In genomic region chr6:160933256-160933655, GRCh38 we compare ENCODE assay signal across 15 cellular contexts. TPM values are rescaled to one million over a fixed set of nuclear protein-coding genes. Genes with fewer than 3 reads are reported as not detected.
DNase-seq lines count a peak whose midpoint lies in the region; ATAC-seq and TF ChIP-seq lines count a peak whose summit lies in the region.
"Had no signal": no experiment of that assay in that cellular context is flagged by ENCODE, and none has a peak within 500 bp of the region (broad histone marks: within the 10 kb centered on the region; RNA-seq: fewer than 3 reads in every experiment).

No MANE protein-coding gene starts in this region.

- H3K27ac ChIP-seq in trophoblast cell (ENCODE audit: low read depth, low read length) (no peak overlapping the region), MM.1S (ENCODE audit: low read length) (no peak overlapping the region)
- H3K27ac ChIP-seq: coronary artery, esophagus muscularis mucosa, lower lobe of right lung had no signal

- no peak overlapping the region for H2AFZ ChIP-seq in trophoblast cell (ENCODE audit: insufficient read depth, low read length, poor library complexity)
- H2AFZ ChIP-seq in MM.1S (ENCODE audit: low read length) = no peak overlapping the region

- no peak overlapping the region for H4K8ac ChIP-seq in trophoblast cell (ENCODE audit: low read depth, low read length)

- no peak overlapping the region for H2AK5ac ChIP-seq in trophoblast cell (ENCODE audit: low read length)

- peak; percentile 12 for TF ChIP-seq CTCF in fibroblast of pulmonary artery (IDR thresholded peaks at IDR 0.05; ENCODE audit: low read length, missing control alignments)
- no peak for TF ChIP-seq CTCF in MM.1S (IDR thresholded peaks at IDR 0.05; ENCODE audit: low read length)

- no peaks in the 10 kb centered on the region for H3F3A ChIP-seq in MM.1S (ENCODE audit: insufficient read depth, low read length)

- ATAC-seq in GM19324 (IDR thresholded peaks at IDR 0.05; ENCODE audit: low FRiP score, unreplicated experiment) = no peak
- ATAC-seq: activated CD8-positive, alpha-beta T cell treated with anti-CD3 and anti-CD28 coated beads, Interleukin-2, amount 10 ng/mL, durations not matched to agents 7 days and 5 days; CD8-positive, alpha-beta T cell; lower lobe of right lung; naive thymus-derived CD8-positive, alpha-beta T cell had no signal

- no peak overlapping the region for H3K4ac ChIP-seq in trophoblast cell (ENCODE audit: low read depth, low read length)

- no peak overlapping the region for H2BK5ac ChIP-seq in trophoblast cell (ENCODE audit: low read depth, low read length, poor library complexity)

- H3K9me3 ChIP-seq in trophoblast cell (ENCODE audit: insufficient read depth, low read depth, low read length) = peaks cover 4% of the 10 kb centered on the region
- no peaks in the 10 kb centered on the region for H3K9me3 ChIP-seq in MM.1S (replicated peaks; ENCODE audit: insufficient read depth, low read length)
- H3K9me3 ChIP-seq: esophagus muscularis mucosa had no signal

- no CpG with 5 or more reads among the region's 8 CpGs for WGBS in trophoblast cell (ENCODE audit: extremely low coverage, insufficient coverage, insufficient read length)

- DNase-seq in NCI-H748 (lab: John Stamatoyannopoulos, UW; ENCODE audit: unreplicated experiment) (peak; percentile 23), NCI-H748 treated with DMSO at 0.1 percent for 48 hours (lab: John Stamatoyannopoulos, UW) (no peak), NCI-H69 (lab: John Stamatoyannopoulos, UW) (peak; percentile 23), fibroblast of pulmonary artery (ENCODE audit: low read depth) (no peak), trophoblast cell (peak in 1 of 2 donors; percentile 26), MM.1S (no peak), activated gamma-delta T cell (lab: John Stamatoyannopoulos, UW) (no peak)
- DNase-seq: activated CD8-positive, alpha-beta T cell treated with anti-CD3 and anti-CD28 coated beads, Interleukin-2, amount 10 ng/mL, durations not matched to agents 7 days and 5 days; CD8-positive, alpha-beta T cell; GF-D8; lower lobe of right lung; naive thymus-derived CD8-positive, alpha-beta T cell had no signal

- no peak overlapping the region for H3K4me2 ChIP-seq in trophoblast cell (ENCODE audit: low read length)
- no peak overlapping the region for H3K4me2 ChIP-seq in MM.1S (ENCODE audit: low read depth, low read length)

- peak overlapping the region; percentile 95 for H3K23ac ChIP-seq in trophoblast cell (ENCODE audit: low read length)

- H3K9me2 ChIP-seq in MM.1S (replicated peaks; ENCODE audit: insufficient read depth, low read length) = no peaks in the 10 kb centered on the region

- H3K79me2 ChIP-seq in trophoblast cell (ENCODE audit: control insufficient read depth, insufficient read depth, low read length, poor library complexity) (no peaks in the 10 kb centered on the region), MM.1S (ENCODE audit: low read length) (no peaks in the 10 kb centered on the region)

- no peaks in the 10 kb centered on the region for H4K20me1 ChIP-seq in MM.1S (ENCODE audit: insufficient read depth, low read length)

- H3K4me1 ChIP-seq in trophoblast cell (ENCODE audit: control insufficient read depth in 1 of 2, insufficient read depth in 2 of 2, low read length in 2 of 2) (no peaks in the 10 kb centered on the region), MM.1S (ENCODE audit: low read length) (no peaks in the 10 kb centered on the region)

- H3K4me3 ChIP-seq in fibroblast of pulmonary artery (replicated peaks; ENCODE audit: low read depth, low read length) (no peak overlapping the region), trophoblast cell (ENCODE audit: low read depth, low read length) (no peak overlapping the region), MM.1S (ENCODE audit: low read length) (no peak overlapping the region)
- H3K4me3 ChIP-seq: coronary artery, esophagus muscularis mucosa, lower lobe of right lung had no signal

- no peak overlapping the region for H3K18ac ChIP-seq in trophoblast cell (ENCODE audit: low read length)

- H2BK120ac ChIP-seq in trophoblast cell (ENCODE audit: insufficient read depth, low read length, poor library complexity) = no peak overlapping the region

- H3K9ac ChIP-seq in trophoblast cell (ENCODE audit: low read length) = no peak overlapping the region
- H3K9ac ChIP-seq in MM.1S (ENCODE audit: low read length) = no peak overlapping the region

- H2BK12ac ChIP-seq in trophoblast cell (ENCODE audit: low read length) = no peak overlapping the region

- H3K14ac ChIP-seq in trophoblast cell (ENCODE audit: low read length) = no peak overlapping the region

- H3K27me3 ChIP-seq in trophoblast cell (ENCODE audit: insufficient read depth, low read length) = no peaks in the 10 kb centered on the region
- H3K27me3 ChIP-seq in MM.1S (replicated peaks; ENCODE audit: insufficient read depth, low read length) = no peaks in the 10 kb centered on the region

- no peak overlapping the region for H4K91ac ChIP-seq in trophoblast cell (ENCODE audit: low read depth, low read length)

- peaks cover 5% of the 10 kb centered on the region for H3K79me1 ChIP-seq in trophoblast cell (ENCODE audit: low read length)

- H3K36me3 ChIP-seq in trophoblast cell (ENCODE audit: control insufficient read depth in 1 of 2, insufficient read depth in 2 of 2, low read length in 2 of 2) (no peaks in the 10 kb centered on the region), MM.1S (replicated peaks; ENCODE audit: insufficient read depth, low read length) (no peaks in the 10 kb centered on the region)
- H3K36me3 ChIP-seq: esophagus muscularis mucosa, lower lobe of right lung had no signal

- H4K12ac ChIP-seq in trophoblast cell (ENCODE audit: low read depth, low read length) = no peak overlapping the region

RNA-seq across cellular contexts. Expression of gene MAP3K4, which starts 58.3 kb away (rescaled TPM):
- 27.6 and 29.3 TPM in 2 replicates for polyA plus RNA-seq in trophoblast cell (2013)

Comparison
In these comparisons a context has a peak if more than half of its experiments do, and no peak if none do; other contexts are left out.
1. DNase-seq: peak in NCI-H748 (single experiment) and NCI-H69 (single experiment); none in NCI-H748 treated with DMSO at 0.1 percent for 48 hours (single experiment), fibroblast of pulmonary artery (single experiment), MM.1S (single experiment) and activated gamma-delta T cell (single experiment).